8 cellular contexts compared by ENCODE assay signal in the genomic region with DNA sequence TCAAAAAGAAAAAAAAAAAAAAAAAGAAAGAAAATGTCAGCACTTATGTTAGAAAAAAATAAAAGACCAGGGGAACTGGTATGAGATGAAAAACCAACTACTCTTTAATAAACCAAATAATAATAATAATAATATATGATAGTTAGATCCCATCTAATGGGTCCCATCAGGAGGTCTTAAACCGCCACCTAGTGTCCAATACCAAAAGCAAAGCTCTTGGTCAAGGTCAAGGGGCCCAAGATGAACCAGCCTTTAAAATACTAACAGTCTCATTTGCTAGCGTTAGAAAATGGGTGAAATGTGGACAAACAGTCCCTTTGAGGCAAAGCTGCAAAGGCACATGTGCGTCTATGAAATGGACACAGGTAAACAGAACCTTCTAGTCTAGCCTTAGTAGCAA. TPM values are rescaled to one million over a fixed set of nuclear protein-coding genes. Genes with fewer than 3 reads are reported as not detected.
A peak's percentile ranks its signal among the peaks of the same experiment; 100 is the strongest.
DNase-seq lines count a peak whose midpoint lies in the region; ATAC-seq, FAIRE-seq and TF ChIP-seq lines count a peak whose summit lies in the region.

No MANE protein-coding gene starts in this region.

- no peak for TF ChIP-seq POLR2A in IMR-90 (IDR thresholded peaks at IDR 0.05; ENCODE audit: low read depth, low read length)
- no peak for TF ChIP-seq POLR2A in K562 (conservative IDR thresholded peaks at IDR 0.05)
- TF ChIP-seq POLR2A in HepG2 (IDR thresholded peaks at IDR 0.05; ENCODE audit: insufficient read depth in 1 of 2, low read depth in 2 of 2, low read length in 2 of 2) = no peak

- H2AFZ ChIP-seq in IMR-90 (replicated peaks; ENCODE audit: low read length, poor library complexity) (no peak overlapping the region), K562 (ENCODE audit: low read depth, low read length) (no peak overlapping the region), HepG2 (ENCODE audit: low read length) (no peak overlapping the region)

- no peaks in the 10 kb centered on the region for H3K27me3 ChIP-seq in IMR-90 (ENCODE audit: control insufficient read depth, insufficient read depth, low read length)
- H3K27me3 ChIP-seq in K562 (ENCODE audit: control insufficient read depth in 2 of 2, insufficient read depth in 2 of 2, low read length in 2 of 2) = no peaks in the 10 kb centered on the region
- no peaks in the 10 kb centered on the region; a peak in 1 of 5 replicates for H3K27me3 ChIP-seq in HepG2 (ENCODE audit: control insufficient read depth in 1 of 2, insufficient read depth in 2 of 2, low read length in 2 of 2)

- no peak overlapping the region for H3K27ac Mint-ChIP-seq in Calu3 (ENCODE audit: unreplicated experiment)

- FAIRE-seq in K562 (lab: Jason Lieb, UNC) (peak; percentile 23), HepG2 (lab: Jason Lieb, UNC) (peak; percentile 67)

- no peak overlapping the region for H2BK120ac ChIP-seq in IMR-90 (ENCODE audit: low read depth, low read length)

- H2BK5ac ChIP-seq in IMR-90 (ENCODE audit: low read depth, low read length, poor library complexity, severe bottlenecking) = no peak overlapping the region

- BruUV-seq in Calu3 (replicated peaks; lab: Mats Ljungman, UMichigan) (no TSS peak), IMR-90 (replicated peaks; lab: Mats Ljungman, UMichigan) (no TSS peak), K562 (replicated peaks; lab: Mats Ljungman, UMichigan) (no TSS peak), HepG2 (replicated peaks; lab: Mats Ljungman, UMichigan) (no TSS peak)

- peaks cover 45% of the 10 kb centered on the region for H3K36me3 ChIP-seq in IMR-90 (ENCODE audit: control insufficient read depth, insufficient read depth, low read length)
- H3K36me3 ChIP-seq in K562 (ENCODE audit: control insufficient read depth, insufficient read depth, low read length) = peaks cover 92% of the 10 kb centered on the region
- H3K36me3 ChIP-seq in HepG2 (replicated peaks in 1 of 2; ENCODE audit: control insufficient read depth in 1 of 2, insufficient read depth in 2 of 2, low read length in 2 of 2) = peaks cover 23 to 68% of the 10 kb centered on the region in 2 experiments

- H3K4me1 Mint-ChIP-seq in Calu3 (ENCODE audit: low read depth, unreplicated experiment) = no peaks in the 10 kb centered on the region

- H2AK9ac ChIP-seq in IMR-90 (replicated peaks; ENCODE audit: low read depth, low read length, poor library complexity) = no peak overlapping the region

- ATAC-seq in IMR-90 (ENCODE audit: low read depth) (peak; percentile 69), K562 (peak; percentile 85), HepG2 (peak; percentile 50; the same call in 2 of the 3 replicates), GM18870 (IDR thresholded peaks at IDR 0.05; ENCODE audit: unreplicated experiment) (no peak), HG02884 (IDR thresholded peaks at IDR 0.05; ENCODE audit: unreplicated experiment) (no peak)

- DNase-seq in Calu3 (peak; percentile 23), IMR-90 (peak; percentile 31), K562 (ENCODE audit: extremely low read depth in 1 of 4, low spot score in 3 of 4) (peak; percentile 30 to 54 (median 48)), HepG2 (ENCODE audit: low spot score) (peak; percentile 31), NK-92 (lab: John Stamatoyannopoulos, UW; ENCODE audit: unreplicated experiment) (no peak), GM19240 (ENCODE audit: insufficient read length, low spot score) (no peak)

- H4K91ac ChIP-seq in IMR-90 (ENCODE audit: insufficient read depth, low read depth, low read length) = no peak overlapping the region

- no peak overlapping the region for H3K27ac ChIP-seq in IMR-90 (ENCODE audit: insufficient read depth, low read length)
- H3K27ac ChIP-seq in K562 (ENCODE audit: extremely low read depth, low read depth, low read length) = peak overlapping the region; percentile 38; the same call in 1 of the 3 replicates
- H3K27ac ChIP-seq in HepG2 (ENCODE audit: extremely low read length, insufficient read depth, low read length) = no peak overlapping the region

- H3K4me3 ChIP-seq in IMR-90 (ENCODE audit: insufficient read depth, low read depth, low read length) (no peak overlapping the region), K562 (no peak overlapping the region), HepG2 (replicated peaks in 1 of 3; ENCODE audit: insufficient read depth in 1 of 3, low read depth in 2 of 3, low read length in 3 of 3) (no peak overlapping the region)

- no peak overlapping the region for H3K18ac ChIP-seq in IMR-90 (ENCODE audit: low read depth, low read length)

- no peak overlapping the region for H3K14ac ChIP-seq in IMR-90 (replicated peaks; ENCODE audit: low read depth, low read length)

- TF ChIP-seq EP300 in K562 (IDR thresholded peaks at IDR 0.05; ENCODE audit: low read length) = no peak
- TF ChIP-seq EP300 in HepG2 (IDR thresholded peaks at IDR 0.05; ENCODE audit: low read depth in 2 of 2, low read length in 2 of 2) = no peak
- no peak for TF ChIP-seq EP300 in HepG2 (CRISPR knock-in tag; IDR thresholded peaks at IDR 0.05; ENCODE audit: borderline replicate concordance)

- CTCF ChIA-PET in Calu3 (lab: Charles Lee) (interaction anchor here (0.7 to 1.6 kb wide), 10 partner anchors 11 to 343 kb away, joined by 3 to 8 read pairs (median 4); partner anchors contain the start of genes ACAD10, ATXN2 and BRAP), IMR-90 (lab: Yijun Ruan, JAX) (interaction anchor here (0.7 to 2.5 kb wide), 5 partner anchors 10 to 277 kb away, joined by 3 to 16 read pairs (median 4); no protein-coding TSS in a partner anchor), K562 (lab: Yijun Ruan, JAX; ENCODE audit: low intra/inter-chr PET ratio) (interaction anchor here (0.7 to 1.8 kb wide), 5 partner anchors 144 to 649 kb away, joined by 4 to 18 read pairs (median 6); no protein-coding TSS in a partner anchor), HepG2 (lab: Yijun Ruan, JAX; ENCODE audit: low intra/inter-chr PET ratio, low total read pairs) (no interaction called here)

- intact Hi-C loops in Calu3 (cut with micrococcal nuclease; ENCODE audit: unreplicated experiment) = loop anchor here (10.0 kb wide), 1 partner anchor 149 kb away; no protein-coding TSS in a partner anchor
- intact Hi-C loops in IMR-90 (cut with micrococcal nuclease) = loop anchor here (5.0 to 10.0 kb wide), 3 partner anchors 119 to 276 kb away; no protein-coding TSS in a partner anchor
- intact Hi-C loops in K562 (cut with micrococcal nuclease) = loop anchor here (2.0 to 10.0 kb wide), 3 partner anchors 149 to 277 kb away; no protein-coding TSS in a partner anchor
- intact Hi-C loops in HepG2 (cut with micrococcal nuclease; ENCODE audit: unreplicated experiment) = loop anchor here (2.0 to 10.0 kb wide), 2 partner anchors 73 to 139 kb away; no protein-coding TSS in a partner anchor

- H3K9ac ChIP-seq in IMR-90 (ENCODE audit: low read depth, low read length) (no peak overlapping the region), K562 (ENCODE audit: insufficient read depth in 1 of 2, low read depth in 2 of 2, low read length in 2 of 2) (no peak overlapping the region), HepG2 (ENCODE audit: insufficient read depth, low read depth, low read length) (no peak overlapping the region)

- H2BK15ac ChIP-seq in IMR-90 (ENCODE audit: low read depth, low read length) = no peak overlapping the region

- H3K4me2 ChIP-seq in IMR-90 (ENCODE audit: low read depth, low read length) = no peak overlapping the region
- no peak overlapping the region for H3K4me2 ChIP-seq in K562 (ENCODE audit: insufficient read depth, low read length)
- H3K4me2 ChIP-seq in HepG2 (ENCODE audit: low read depth, low read length) = no peak overlapping the region

- no peaks in the 10 kb centered on the region for H3K27me3 Mint-ChIP-seq in Calu3 (ENCODE audit: unreplicated experiment)

- POLR2A ChIA-PET in IMR-90 (lab: Charles Lee; ENCODE audit: unreplicated experiment) = no interaction called here
- POLR2A ChIA-PET in K562 (lab: Yijun Ruan, JAX) = interaction anchor here (0.6 to 1.4 kb wide), 6 partner anchors 10 to 873 kb away, joined by 3 to 5 read pairs (median 3); no protein-coding TSS in a partner anchor
- POLR2A ChIA-PET in HepG2 (lab: Yijun Ruan, JAX) = interaction anchor here (1.2 kb wide), 1 partner anchor 12 kb away, joined by 5 read pairs; the partner anchor contains the start of genes ACAD10 and BRAP

- H2BK20ac ChIP-seq in IMR-90 (ENCODE audit: low read depth, low read length) = no peak overlapping the region

- H3K4ac ChIP-seq in IMR-90 (ENCODE audit: low read depth, low read length) = no peak overlapping the region

- no peaks in the 10 kb centered on the region for H3K9me1 ChIP-seq in IMR-90 (ENCODE audit: insufficient read depth, low read length)
- no peaks in the 10 kb centered on the region for H3K9me1 ChIP-seq in K562 (ENCODE audit: control insufficient read depth, insufficient read depth, low read length)

- no peak overlapping the region for H4K8ac ChIP-seq in IMR-90 (ENCODE audit: low read depth in 2 of 2, low read length in 2 of 2)

- TF ChIP-seq CTCF in Calu3 (IDR thresholded peaks at IDR 0.05; ENCODE audit: unreplicated experiment) (no peak), IMR-90 (conservative IDR thresholded peaks at IDR 0.05; ENCODE audit: low read depth, low read length) (peak; percentile 56), K562 (IDR thresholded peaks at IDR 0.05 in 2 of 3, conservative IDR thresholded peaks at IDR 0.05 in 1 of 3; ENCODE audit: insufficient read depth in 2 of 3, low read depth in 1 of 3, low read length in 3 of 3) (peak; percentile 47 to 74 (median 59)), HepG2 (CRISPR knock-in tag; IDR thresholded peaks at IDR 0.05) (peak; percentile 61)

- H3K23ac ChIP-seq in IMR-90 (ENCODE audit: low read depth, low read length) = no peak overlapping the region

- no peak overlapping the region for H3K4me3 Mint-ChIP-seq in Calu3 (ENCODE audit: low read depth, unreplicated experiment)

- no peak overlapping the region for H2AK5ac ChIP-seq in IMR-90 (ENCODE audit: low read depth, low read length)

- H3K79me2 ChIP-seq in K562 (ENCODE audit: control insufficient read depth, insufficient read depth, low read length) (no peaks in the 10 kb centered on the region), HepG2 (ENCODE audit: insufficient read depth, low read length) (no peaks in the 10 kb centered on the region)

- dilution Hi-C loops in IMR-90 (cut with HindIII; ENCODE audit: low sequenced_read_pairs, unreplicated experiment) = no loop called here

- H3K36me3 Mint-ChIP-seq in Calu3 (ENCODE audit: insufficient read depth, unreplicated experiment) = peaks cover 36% of the 10 kb centered on the region

- H3K56ac ChIP-seq in IMR-90 (ENCODE audit: extremely low read depth, insufficient read depth, low read length) = no peak overlapping the region

- no peaks in the 10 kb centered on the region for H3K9me3 ChIP-seq in IMR-90 (ENCODE audit: control insufficient read depth, insufficient read depth, low read length)
- H3K9me3 ChIP-seq in K562 (replicated peaks; ENCODE audit: control insufficient read depth, insufficient read depth, low read depth, low read length) = no peaks in the 10 kb centered on the region
- H3K9me3 ChIP-seq in HepG2 (ENCODE audit: low read length) = no peaks in the 10 kb centered on the region

- H4K20me1 ChIP-seq in IMR-90 (ENCODE audit: insufficient read depth, low read length) = 0 out of 2 replicates have a peak, but pooled peaks cover 4% of the 10 kb centered on the region
- H4K20me1 ChIP-seq in K562 (replicated peaks; ENCODE audit: control insufficient read depth, insufficient read depth, low read length) = no peaks in the 10 kb centered on the region
- H4K20me1 ChIP-seq in HepG2 (ENCODE audit: insufficient read depth, low read length) = no peaks in the 10 kb centered on the region

- WGBS in IMR-90 (ENCODE audit: extremely low coverage in 2 of 2, insufficient read length in 1 of 2), 2 experiments = 85% methylated on average over 2 of the region's 3 CpGs; no CpG with 5 or more reads in 1 of the 2 experiments
- WGBS in K562 (ENCODE audit: insufficient coverage, low coverage, missing lambda C conversion rate) = 45% methylated on average over 3 of the region's 3 CpGs
- 73% methylated on average over 3 of the region's 3 CpGs for WGBS in HepG2 (ENCODE audit: low lambda C conversion rate)

- in situ Hi-C loops in IMR-90 (cut with MboI; ENCODE audit: low sequenced_read_pairs) = no loop called here
- in situ Hi-C loops in K562 (cut with MboI) = loop anchor here (5.0 to 10.0 kb wide), 2 partner anchors 266 to 339 kb away; partner anchors contain the start of gene SH2B3
- in situ Hi-C loops in HepG2 (cut with HindIII; ENCODE audit: extremely low pct_ligation_motif_present, low pct_unique_long_range_greater_than_20kb) = loop anchor here (10.0 kb wide), 1 partner anchor 279 kb away; no protein-coding TSS in a partner anchor

- H3K4me1 ChIP-seq in IMR-90 (ENCODE audit: control insufficient read depth, insufficient read depth, low read length) (no peaks in the 10 kb centered on the region), K562 (replicated peaks in 1 of 2; ENCODE audit: control insufficient read depth in 2 of 2, insufficient read depth in 2 of 2, low read length in 2 of 2) (no peaks in the 10 kb centered on the region), HepG2 (ENCODE audit: insufficient read depth, low read length) (no peaks in the 10 kb centered on the region; the same call in 1 of the 2 replicates)

- H3K9me3 Mint-ChIP-seq in Calu3 (ENCODE audit: low read depth, unreplicated experiment) = no peaks in the 10 kb centered on the region

- peaks cover 2 to 23% of the 10 kb centered on the region in 2 experiments for H3K79me1 ChIP-seq in IMR-90 (ENCODE audit: low read depth in 1 of 2, low read length in 2 of 2)

- TF ChIP-seq RAD21 in IMR-90 (IDR thresholded peaks at IDR 0.05; ENCODE audit: low read length) (peak; percentile 66), K562 (CRISPR knock-in tag; conservative IDR thresholded peaks at IDR 0.05 in 1 of 2, IDR thresholded peaks at IDR 0.05 in 1 of 2) (peak; percentile 59 to 64), HepG2 (CRISPR knock-in tag; IDR thresholded peaks at IDR 0.05) (no peak)

- no peak overlapping the region for H4K5ac ChIP-seq in IMR-90 (ENCODE audit: low read depth, low read length)

RNA-seq across cellular contexts. Expression of gene BRAP, which starts 12.3 kb away (rescaled TPM):
- 17.8 and 24.0 TPM in 2 replicates for total RNA-seq in Calu3 (2022)
- 17.2 and 23.6 TPM in 2 replicates for total RNA-seq in IMR-90 (2012; rRNA removed)
- 9.6 and 10.3 TPM in 2 replicates for polyA plus RNA-seq in IMR-90 (2012; rRNA removed)
- 4.2 and 9.8 TPM in 2 replicates for polyA plus RNA-seq in IMR-90 (2012; cell fraction: cytosol; rRNA removed)
- polyA plus RNA-seq in IMR-90 (2012; cell fraction: nucleus; rRNA removed; ENCODE audit: low replicate concordance) = 3.1 and 9.2 TPM in 2 replicates
- total RNA-seq in K562 (2011; cell fraction: chromatin; rRNA removed; ENCODE audit: low replicate concordance) = 27.3 and 35.1 TPM in 2 replicates
- 12.9 and 13.3 TPM in 2 replicates for total RNA-seq in K562 (2011; cell fraction: nucleolus; rRNA removed)
- total RNA-seq in K562 (2011; cell fraction: nucleoplasm; rRNA removed) = 18.3 and 21.4 TPM in 2 replicates
- 22.8 and 23.9 TPM in 2 replicates for total RNA-seq in K562 (2014; rRNA removed)
- total RNA-seq in K562 (2014; rRNA removed; fragmentation: Illumina TruSeq; extraction: Trizol) = 28.5 and 30.5 TPM in 2 replicates
- total RNA-seq in K562 (2015; rRNA removed; fragmentation: Illumina TruSeq; extraction: Trizol) = 26.7 and 27.5 TPM in 2 replicates
- total RNA-seq in K562 (2021) = 28.8 and 30.8 TPM in 2 replicates
- 25.1 and 30.6 TPM in 2 replicates for polyA plus RNA-seq in K562 (2011; rRNA removed)
- polyA plus RNA-seq in K562 (2011; cell fraction: cytosol; rRNA removed) = 15.5 and 25.7 TPM in 2 replicates
- 14.5 and 17.9 TPM in 2 replicates for polyA plus RNA-seq in K562 (2011; cell fraction: nucleus; rRNA removed)
- polyA plus RNA-seq in K562 (2012) = 17.4 and 18.7 TPM in 2 replicates
- 29.9 and 32.6 TPM in 2 replicates for polyA plus RNA-seq in K562 (2014; fragmentation: Illumina TruSeq; extraction: Trizol)
- polyA plus RNA-seq in K562 (2014; fragmentation: Nextera tagmentation; extraction: Ambion mirVana) = 1 to 10 TPM; 2.2 to 3.4 TPM
- polyA plus RNA-seq in K562 (2014; rRNA removed) = 17.7 and 20.9 TPM in 2 replicates
- polyA minus RNA-seq in K562 (2011; rRNA and poly(A)+ RNA removed) = 87.4 and 98.4 TPM in 2 replicates
- polyA minus RNA-seq in K562 (2011; cell fraction: cytosol; rRNA and poly(A)+ RNA removed) = 22.6 and 30.0 TPM in 2 replicates
- polyA minus RNA-seq in K562 (2011; cell fraction: nucleus; rRNA and poly(A)+ RNA removed) = 6.7 and 13.4 TPM in 2 replicates
- 15.4 and 18.3 TPM in 2 replicates for total RNA-seq in HepG2 (2016; rRNA removed; fragmentation: Illumina TruSeq; extraction: Trizol)
- total RNA-seq in HepG2 (2016; cell fraction: cytosol; rRNA removed; fragmentation: Illumina TruSeq; extraction: Trizol; ENCODE audit: low read depth) = 9.1 and 9.3 TPM in 2 replicates
- total RNA-seq in HepG2 (2016; cell fraction: insoluble cytoplasmic fraction; rRNA removed; fragmentation: Illumina TruSeq; extraction: Trizol) = 15.3 and 17.4 TPM in 2 replicates
- total RNA-seq in HepG2 (2016; cell fraction: membrane; rRNA removed; fragmentation: Illumina TruSeq; extraction: Trizol) = 11.0 and 11.6 TPM in 2 replicates
- total RNA-seq in HepG2 (2016; cell fraction: nucleus; rRNA removed; fragmentation: Illumina TruSeq; extraction: Trizol) = 7.4 and 9.6 TPM in 2 replicates
- 8.1 TPM in 2 replicates for polyA plus RNA-seq in HepG2 (2011; rRNA removed)
- 7.1 and 9.2 TPM in 2 replicates for polyA plus RNA-seq in HepG2 (2011; cell fraction: cytosol; rRNA removed)
- 3.7 and 5.1 TPM in 2 replicates for polyA plus RNA-seq in HepG2 (2011; cell fraction: nucleus; rRNA removed)
- 7.4 and 7.7 TPM in 2 replicates for polyA plus RNA-seq in HepG2 (2012)
- 4.6 and 4.9 TPM in 2 replicates for polyA plus RNA-seq in HepG2 (2016; cell fraction: cytosol; fragmentation: Illumina TruSeq; extraction: Trizol; ENCODE audit: low read depth)
- 16.9 and 18.1 TPM in 2 replicates for polyA plus RNA-seq in HepG2 (2016; cell fraction: insoluble cytoplasmic fraction; fragmentation: Illumina TruSeq; extraction: Trizol; ENCODE audit: low read depth)
- polyA plus RNA-seq in HepG2 (2016; cell fraction: membrane; fragmentation: Illumina TruSeq; extraction: Trizol; ENCODE audit: low read depth) = 6.8 and 7.2 TPM in 2 replicates
- polyA plus RNA-seq in HepG2 (2016; cell fraction: nucleus; fragmentation: Illumina TruSeq; extraction: Trizol; ENCODE audit: insufficient read depth, low read depth) = 12.3 and 12.5 TPM in 2 replicates
- 11.3 and 27.4 TPM in 2 replicates for polyA minus RNA-seq in HepG2 (2011; rRNA and poly(A)+ RNA removed; ENCODE audit: low replicate concordance)
- polyA minus RNA-seq in HepG2 (2011; cell fraction: cytosol; rRNA and poly(A)+ RNA removed) = 8.6 and 10.2 TPM in 2 replicates
- polyA minus RNA-seq in HepG2 (2011; cell fraction: nucleus; rRNA and poly(A)+ RNA removed) = 11.1 and 13.4 TPM in 2 replicates

RNA-seq across cellular contexts. Expression of gene ACAD10, which starts 12.3 kb away (rescaled TPM):
- total RNA-seq in Calu3 (2022) (38.1 and 50.8 TPM in 2 replicates), IMR-90 (2012; rRNA removed) (12.4 and 13.3 TPM in 2 replicates), K562 (2014; rRNA removed) (7.2 and 12.7 TPM in 2 replicates), K562 (2014; rRNA removed; fragmentation: Illumina TruSeq; extraction: Trizol) (9.4 and 12.0 TPM in 2 replicates), K562 (2015; rRNA removed; fragmentation: Illumina TruSeq; extraction: Trizol) (9.0 and 11.2 TPM in 2 replicates), K562 (2021) (18.8 and 19.2 TPM in 2 replicates), HepG2 (2016; rRNA removed; fragmentation: Illumina TruSeq; extraction: Trizol) (4.7 and 15.2 TPM in 2 replicates)
- polyA plus RNA-seq in IMR-90 (2012; rRNA removed) (20.7 and 21.0 TPM in 2 replicates), K562 (2011; rRNA removed) (15.5 and 16.3 TPM in 2 replicates), K562 (2014; fragmentation: Illumina TruSeq; extraction: Trizol) (12.4 and 12.5 TPM in 2 replicates), K562 (2014; fragmentation: Nextera tagmentation; extraction: Ambion mirVana) (1 to 10 TPM; 2.3 to 5.0 TPM), K562 (2014; rRNA removed) (15.0 and 17.7 TPM in 2 replicates), HepG2 (2011; rRNA removed) (16.3 and 20.5 TPM in 2 replicates)
- polyA plus RNA-seq in IMR-90 (2012; cell fraction: cytosol; rRNA removed) = 7.5 and 12.1 TPM in 2 replicates
- polyA plus RNA-seq in IMR-90 (2012; cell fraction: nucleus; rRNA removed; ENCODE audit: low replicate concordance) = 55.8 and 93.4 TPM in 2 replicates
- 132 and 204 TPM in 2 replicates for total RNA-seq in K562 (2011; cell fraction: chromatin; rRNA removed; ENCODE audit: low replicate concordance)
- 99.9 and 106 TPM in 2 replicates for total RNA-seq in K562 (2011; cell fraction: nucleolus; rRNA removed)
- total RNA-seq in K562 (2011; cell fraction: nucleoplasm; rRNA removed) = 82.3 and 93.6 TPM in 2 replicates
- polyA plus RNA-seq in K562 (2011; cell fraction: cytosol; rRNA removed) = 9.5 and 12.3 TPM in 2 replicates
- 62.9 and 93.5 TPM in 2 replicates for polyA plus RNA-seq in K562 (2011; cell fraction: nucleus; rRNA removed)
- polyA plus RNA-seq in K562 (2012) = 9.6 and 21.6 TPM in 2 replicates
- polyA minus RNA-seq in K562 (2011; rRNA and poly(A)+ RNA removed) = 24.9 and 26.5 TPM in 2 replicates
- polyA minus RNA-seq in K562 (2011; cell fraction: cytosol; rRNA and poly(A)+ RNA removed) = 14.3 and 23.9 TPM in 2 replicates
- polyA minus RNA-seq in K562 (2011; cell fraction: nucleus; rRNA and poly(A)+ RNA removed) = 33.1 and 35.0 TPM in 2 replicates
- total RNA-seq in HepG2 (2016; cell fraction: cytosol; rRNA removed; fragmentation: Illumina TruSeq; extraction: Trizol; ENCODE audit: low read depth) = 6.6 and 7.1 TPM in 2 replicates
- total RNA-seq in HepG2 (2016; cell fraction: insoluble cytoplasmic fraction; rRNA removed; fragmentation: Illumina TruSeq; extraction: Trizol) = 4.6 and 15.0 TPM in 2 replicates
- 4.4 and 7.0 TPM in 2 replicates for total RNA-seq in HepG2 (2016; cell fraction: membrane; rRNA removed; fragmentation: Illumina TruSeq; extraction: Trizol)
- 21.7 and 22.3 TPM in 2 replicates for total RNA-seq in HepG2 (2016; cell fraction: nucleus; rRNA removed; fragmentation: Illumina TruSeq; extraction: Trizol)
- polyA plus RNA-seq in HepG2 (2011; cell fraction: cytosol; rRNA removed) = 5.7 and 7.8 TPM in 2 replicates
- 121 and 145 TPM in 2 replicates for polyA plus RNA-seq in HepG2 (2011; cell fraction: nucleus; rRNA removed)
- 15.1 and 17.6 TPM in 2 replicates for polyA plus RNA-seq in HepG2 (2012)
- polyA plus RNA-seq in HepG2 (2016; cell fraction: cytosol; fragmentation: Illumina TruSeq; extraction: Trizol; ENCODE audit: low read depth) = 0.63 and 0.75 TPM in 2 replicates
- polyA plus RNA-seq in HepG2 (2016; cell fraction: insoluble cytoplasmic fraction; fragmentation: Illumina TruSeq; extraction: Trizol; ENCODE audit: low read depth) = 2.6 and 3.0 TPM in 2 replicates
- polyA plus RNA-seq in HepG2 (2016; cell fraction: membrane; fragmentation: Illumina TruSeq; extraction: Trizol; ENCODE audit: low read depth) = 1.0 and 1.6 TPM in 2 replicates
- polyA plus RNA-seq in HepG2 (2016; cell fraction: nucleus; fragmentation: Illumina TruSeq; extraction: Trizol; ENCODE audit: insufficient read depth, low read depth) = 32.8 and 40.3 TPM in 2 replicates
- 35.4 and 39.1 TPM in 2 replicates for polyA minus RNA-seq in HepG2 (2011; rRNA and poly(A)+ RNA removed; ENCODE audit: low replicate concordance)
- 11.3 and 12.3 TPM in 2 replicates for polyA minus RNA-seq in HepG2 (2011; cell fraction: cytosol; rRNA and poly(A)+ RNA removed)
- polyA minus RNA-seq in HepG2 (2011; cell fraction: nucleus; rRNA and poly(A)+ RNA removed) = 49.6 and 61.3 TPM in 2 replicates

Comparison
In these comparisons a context has a peak if more than half of its experiments do, and no peak if none do; other contexts are left out.
1. DNase-seq: peak in Calu3 (single experiment), IMR-90 (single experiment), K562 (4 of 4) and HepG2 (single experiment); none in NK-92 (single experiment) and GM19240 (single experiment).
2. ATAC-seq: peak in IMR-90 (single experiment), K562 (single experiment) and HepG2 (single experiment); none in GM18870 (single experiment) and HG02884 (single experiment).